ENCODE assay signal across 8 cellular contexts in the genomic region with DNA sequence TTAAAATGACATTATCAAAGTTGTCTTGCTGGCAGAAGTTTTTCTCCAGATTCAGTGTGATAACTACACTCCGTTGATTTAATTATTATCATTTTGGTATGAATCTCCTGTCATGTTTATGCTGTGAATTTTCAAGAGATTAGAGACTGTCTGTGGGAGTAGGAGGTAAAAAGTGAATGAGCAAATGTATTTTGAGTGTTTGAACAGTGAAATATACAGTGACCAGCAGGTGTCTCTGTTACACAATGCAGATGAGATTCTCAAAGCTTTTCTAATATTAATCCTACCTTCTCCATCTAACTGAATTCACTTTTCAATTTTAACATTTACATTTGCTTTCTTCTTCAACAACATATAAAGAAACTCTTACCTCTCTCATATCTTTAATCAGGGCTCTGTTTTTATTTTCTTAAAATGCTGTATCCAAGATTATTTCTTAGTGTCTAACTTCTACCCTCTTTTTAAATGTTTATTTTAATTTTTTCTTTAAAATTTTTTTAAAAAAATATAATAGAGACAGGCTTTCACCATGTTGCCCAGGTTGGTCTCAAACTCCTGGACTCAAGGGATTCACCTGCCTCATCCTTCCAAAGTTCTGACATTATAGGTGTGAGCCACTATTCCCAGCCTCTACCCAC. TPM values are rescaled to one million over a fixed set of nuclear protein-coding genes. Genes with fewer than 3 reads are reported as not detected.
DNase-seq lines count a peak whose midpoint lies in the region; ATAC-seq and TF ChIP-seq lines count a peak whose summit lies in the region.

No MANE protein-coding gene starts in this region.

- TF ChIP-seq CTCF in CD14-positive monocyte (IDR thresholded peaks at IDR 0.05) = peak; percentile 74
- TF ChIP-seq CTCF in astrocyte of the spinal cord (IDR thresholded peaks at IDR 0.05; ENCODE audit: low read depth, low read length) = peak; percentile 55

- H3K27me3 Mint-ChIP-seq in CD14-positive monocyte (ENCODE audit: low read depth in 3 of 3) = peaks cover 0 to 1% (median 0%) of the 10 kb centered on the region in 3 donors

- WGBS in aorta, 2 donors = 0 to 8% methylated on average over 1 of the region's 1 CpG

- in situ Hi-C loops in astrocyte of the spinal cord (cut with HindIII; ENCODE audit: low sequenced_read_pairs) = no loop called here

- peaks cover 0 to 3% (median 3%) of the 10 kb centered on the region in 7 donors for H3K9me3 Mint-ChIP-seq in CD14-positive monocyte

- ATAC-seq in GM18861 (IDR thresholded peaks at IDR 0.05; ENCODE audit: unreplicated experiment) (peak; percentile 70), left lobe of liver (peak; percentile 78), aorta (ENCODE audit: low FRiP score) (no peak)

- no peaks in the 10 kb centered on the region for H3K9me3 ChIP-seq in aorta (ENCODE audit: control insufficient read depth, low read length)

- H3K4me1 Mint-ChIP-seq in CD14-positive monocyte = no peaks in the 10 kb centered on the region

- intact Hi-C loops in CD14-positive monocyte (cut with micrococcal nuclease) (loop anchor here in 1 of 2 donors (10.0 kb wide), 1 partner anchor 361 kb away; no protein-coding TSS in a partner anchor), aorta (cut with DNase I) (loop anchor here (5.0 to 10.0 kb wide), 2 partner anchors 1079 to 1081 kb away; no protein-coding TSS in a partner anchor)

- H3K27ac Mint-ChIP-seq in CD14-positive monocyte = no peak overlapping the region

- H3K4me1 ChIP-seq in aorta (ENCODE audit: control insufficient read depth in 1 of 2, insufficient read depth in 2 of 2, low read length in 2 of 2) = no peaks in the 10 kb centered on the region

- DNase-seq in CD14-positive monocyte (ENCODE audit: low spot score) (no peak), NCI-H1417 (lab: John Stamatoyannopoulos, UW) (peak; percentile 15 to 76 (median 23)), astrocyte of the spinal cord (ENCODE audit: low read depth, low spot score) (peak; percentile 41), left lobe of liver (ENCODE audit: low spot score) (no peak), NCI-H187 (lab: John Stamatoyannopoulos, UW) (no peak), aorta (no peak), activated gamma-delta T cell (lab: John Stamatoyannopoulos, UW) (no peak)

- H3K4me3 Mint-ChIP-seq in CD14-positive monocyte = no peak overlapping the region

- H3K36me3 ChIP-seq in aorta (ENCODE audit: control insufficient read depth in 1 of 2, insufficient read depth in 2 of 2, low read length in 1 of 2) = no peaks in the 10 kb centered on the region

- H3K4me3 ChIP-seq in astrocyte of the spinal cord (ENCODE audit: low read depth, low read length) (no peak overlapping the region), aorta (ENCODE audit: low read length in 2 of 2) (no peak overlapping the region)

- no peak overlapping the region for H3K27ac ChIP-seq in aorta (ENCODE audit: low read depth in 1 of 2, low read length in 2 of 2)

- H3K36me3 Mint-ChIP-seq in CD14-positive monocyte = no peaks in the 10 kb centered on the region

- H3K27me3 ChIP-seq in aorta (ENCODE audit: control insufficient read depth in 1 of 2, insufficient read depth in 2 of 2, low read length in 1 of 2) = no peaks in the 10 kb centered on the region

RNA-seq across cellular contexts. Expression of a gene that starts 20.9 kb away (rescaled TPM):
- polyA plus RNA-seq in CD14-positive monocyte (10 to 100 TPM; 12.2 to 13.9 TPM), aorta (10 to 100 TPM in 1 of 2 donors, 1 to 10 TPM in 1; 9.1 to 12.3 TPM)
- total RNA-seq in left lobe of liver (7.7 TPM), aorta (10 to 100 TPM; 28.4 to 36.5 TPM)

Comparison
In these comparisons a context has a peak if more than half of its experiments do, and no peak if none do; other contexts are left out.
1. DNase-seq: peak in NCI-H1417 (3 of 3) and astrocyte of the spinal cord (single experiment); none in CD14-positive monocyte (single experiment), left lobe of liver (single experiment), NCI-H187 (0 of 2), aorta (0 of 2) and activated gamma-delta T cell (single experiment).